Comparison of ENCODE assay signal across 1 cellular context in the genomic region with DNA sequence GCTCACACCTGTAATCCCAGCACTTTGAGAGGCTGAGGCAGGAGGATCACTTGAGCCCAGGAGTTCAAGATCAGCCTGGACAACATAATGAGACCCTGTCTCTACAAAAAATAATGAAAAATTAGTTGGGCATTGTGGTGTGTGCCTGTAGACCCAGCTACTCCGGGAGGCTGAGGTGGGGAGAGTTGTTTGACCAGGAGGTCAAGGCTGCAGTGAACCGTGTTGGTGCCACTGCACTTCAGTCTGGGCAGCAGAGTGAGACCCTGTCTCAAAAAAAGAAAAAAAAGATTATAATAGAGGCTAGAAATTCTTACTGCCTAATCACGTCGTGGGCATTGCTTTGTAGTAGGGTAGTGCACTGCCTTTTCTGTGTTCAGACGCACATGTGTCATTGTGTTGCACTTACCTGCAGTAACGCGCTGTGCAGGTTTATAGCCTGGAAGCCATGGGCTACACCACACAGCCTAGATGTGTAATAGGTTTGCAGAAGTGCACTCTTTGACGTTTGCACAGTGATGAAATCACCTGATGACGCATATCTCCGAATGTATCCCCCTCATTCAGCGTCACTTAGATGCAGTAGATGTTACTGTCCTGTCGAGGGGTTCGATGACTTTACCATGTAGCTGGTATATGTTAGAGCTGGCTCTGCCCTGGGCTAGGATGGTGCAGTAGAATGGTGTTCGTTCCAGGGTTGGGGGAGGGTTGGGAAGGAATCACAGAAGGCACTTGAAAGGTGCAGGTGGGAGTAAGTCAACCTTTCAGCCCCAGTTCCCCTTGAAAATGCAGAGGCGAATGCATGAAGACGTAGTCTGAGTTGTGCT.
TF ChIP-seq lines count a peak whose summit lies in the region.

No MANE protein-coding gene starts in this region.

TF ChIP-seq in SK-N-SH, 30 proteins besides CTCF, POLR2A, EP300 and RAD21:
- TF ChIP-seq TAF1 (IDR thresholded peaks at IDR 0.05; ENCODE audit: borderline replicate concordance, low read depth, low read length) (no peak), RXRA (IDR thresholded peaks at IDR 0.05; ENCODE audit: borderline replicate concordance, low read depth) (no peak), MEF2A (IDR thresholded peaks at IDR 0.05; ENCODE audit: borderline replicate concordance, low read depth) (no peak), POLR2AphosphoS5 (IDR thresholded peaks at IDR 0.05; ENCODE audit: low read depth, low read length) (no peak), ELF1 (IDR thresholded peaks at IDR 0.05) (no peak), RCOR1 (IDR thresholded peaks at IDR 0.05; ENCODE audit: low read length) (no peak), GATA2 (CRISPR knock-in tag; IDR thresholded peaks at IDR 0.05) (no peak), RFX5 (IDR thresholded peaks at IDR 0.05; ENCODE audit: low read length) (no peak), SMC3 (IDR thresholded peaks at IDR 0.05; ENCODE audit: low read depth, low read length) (no peak), FOSL2 (IDR thresholded peaks at IDR 0.05; ENCODE audit: borderline replicate concordance, low read depth) (no peak), SIN3A (IDR thresholded peaks at IDR 0.05; ENCODE audit: borderline replicate concordance, low read depth, low read length) (no peak), MXI1 (IDR thresholded peaks at IDR 0.05; ENCODE audit: low read depth, low read length) (no peak), NFIC (IDR thresholded peaks at IDR 0.05; ENCODE audit: borderline replicate concordance) (no peak), FOXJ3 (CRISPR knock-in tag; IDR thresholded peaks at IDR 0.05) (no peak), GABPA (IDR thresholded peaks at IDR 0.05; ENCODE audit: low read depth) (no peak)
- TF ChIP-seq, protein P1, sequence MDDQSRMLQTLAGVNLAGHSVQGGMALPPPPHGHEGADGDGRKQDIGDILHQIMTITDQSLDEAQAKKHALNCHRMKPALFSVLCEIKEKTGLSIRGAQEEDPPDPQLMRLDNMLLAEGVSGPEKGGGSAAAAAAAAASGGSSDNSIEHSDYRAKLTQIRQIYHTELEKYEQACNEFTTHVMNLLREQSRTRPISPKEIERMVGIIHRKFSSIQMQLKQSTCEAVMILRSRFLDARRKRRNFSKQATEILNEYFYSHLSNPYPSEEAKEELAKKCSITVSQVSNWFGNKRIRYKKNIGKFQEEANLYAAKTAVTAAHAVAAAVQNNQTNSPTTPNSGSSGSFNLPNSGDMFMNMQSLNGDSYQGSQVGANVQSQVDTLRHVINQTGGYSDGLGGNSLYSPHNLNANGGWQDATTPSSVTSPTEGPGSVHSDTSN (IDR thresholded peaks at IDR 0.05): no peak
- TF ChIP-seq, protein P2, sequence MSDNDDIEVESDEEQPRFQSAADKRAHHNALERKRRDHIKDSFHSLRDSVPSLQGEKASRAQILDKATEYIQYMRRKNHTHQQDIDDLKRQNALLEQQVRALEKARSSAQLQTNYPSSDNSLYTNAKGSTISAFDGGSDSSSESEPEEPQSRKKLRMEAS (IDR thresholded peaks at IDR 0.05; ENCODE audit: low read depth): no peak
- TF ChIP-seq, protein P3, sequence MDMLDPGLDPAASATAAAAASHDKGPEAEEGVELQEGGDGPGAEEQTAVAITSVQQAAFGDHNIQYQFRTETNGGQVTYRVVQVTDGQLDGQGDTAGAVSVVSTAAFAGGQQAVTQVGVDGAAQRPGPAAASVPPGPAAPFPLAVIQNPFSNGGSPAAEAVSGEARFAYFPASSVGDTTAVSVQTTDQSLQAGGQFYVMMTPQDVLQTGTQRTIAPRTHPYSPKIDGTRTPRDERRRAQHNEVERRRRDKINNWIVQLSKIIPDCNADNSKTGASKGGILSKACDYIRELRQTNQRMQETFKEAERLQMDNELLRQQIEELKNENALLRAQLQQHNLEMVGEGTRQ (IDR thresholded peaks at IDR 0.05; ENCODE audit: borderline replicate concordance, low read depth, low read length): no peak
- TF ChIP-seq, protein P4, sequence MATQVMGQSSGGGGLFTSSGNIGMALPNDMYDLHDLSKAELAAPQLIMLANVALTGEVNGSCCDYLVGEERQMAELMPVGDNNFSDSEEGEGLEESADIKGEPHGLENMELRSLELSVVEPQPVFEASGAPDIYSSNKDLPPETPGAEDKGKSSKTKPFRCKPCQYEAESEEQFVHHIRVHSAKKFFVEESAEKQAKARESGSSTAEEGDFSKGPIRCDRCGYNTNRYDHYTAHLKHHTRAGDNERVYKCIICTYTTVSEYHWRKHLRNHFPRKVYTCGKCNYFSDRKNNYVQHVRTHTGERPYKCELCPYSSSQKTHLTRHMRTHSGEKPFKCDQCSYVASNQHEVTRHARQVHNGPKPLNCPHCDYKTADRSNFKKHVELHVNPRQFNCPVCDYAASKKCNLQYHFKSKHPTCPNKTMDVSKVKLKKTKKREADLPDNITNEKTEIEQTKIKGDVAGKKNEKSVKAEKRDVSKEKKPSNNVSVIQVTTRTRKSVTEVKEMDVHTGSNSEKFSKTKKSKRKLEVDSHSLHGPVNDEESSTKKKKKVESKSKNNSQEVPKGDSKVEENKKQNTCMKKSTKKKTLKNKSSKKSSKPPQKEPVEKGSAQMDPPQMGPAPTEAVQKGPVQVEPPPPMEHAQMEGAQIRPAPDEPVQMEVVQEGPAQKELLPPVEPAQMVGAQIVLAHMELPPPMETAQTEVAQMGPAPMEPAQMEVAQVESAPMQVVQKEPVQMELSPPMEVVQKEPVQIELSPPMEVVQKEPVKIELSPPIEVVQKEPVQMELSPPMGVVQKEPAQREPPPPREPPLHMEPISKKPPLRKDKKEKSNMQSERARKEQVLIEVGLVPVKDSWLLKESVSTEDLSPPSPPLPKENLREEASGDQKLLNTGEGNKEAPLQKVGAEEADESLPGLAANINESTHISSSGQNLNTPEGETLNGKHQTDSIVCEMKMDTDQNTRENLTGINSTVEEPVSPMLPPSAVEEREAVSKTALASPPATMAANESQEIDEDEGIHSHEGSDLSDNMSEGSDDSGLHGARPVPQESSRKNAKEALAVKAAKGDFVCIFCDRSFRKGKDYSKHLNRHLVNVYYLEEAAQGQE (IDR thresholded peaks at IDR 0.05; ENCODE audit: low read depth, low read length): no peak
